18 cellular contexts compared by ENCODE assay signal in genomic region chr4:6613676-6614651, GRCh38.
"Had no signal": no experiment of that assay in that cellular context is flagged by ENCODE, and none has a peak within 500 bp of the region (broad histone marks: within the 10 kb centered on the region; RNA-seq: fewer than 3 reads in every experiment).

No MANE protein-coding gene starts in this region.

- H3K27me3 ChIP-seq: pancreas, vagina had no signal

- H3K27ac ChIP-seq: pancreas, thoracic aorta, vagina had no signal

- H3K27me3 Mint-ChIP-seq: activated CD4-positive, alpha-beta memory T cell treated with anti-CD3 and anti-CD28 coated beads for 36 hours; activated naive CD8-positive, alpha-beta T cell treated with anti-CD3 and anti-CD28 coated beads, Interleukin-2, amount 10 ng/mL, durations not matched to agents 7 days and 5 days; dendritic cell treated with granulocyte-macrophage colony-stimulating factor and Interleukin-4, amounts not matched to agents 40 ng/mL and 50 ng/mL, for 4 days; naive thymus-derived CD4-positive, alpha-beta T cell; type B pancreatic cell had no signal

- H3K9me3 Mint-ChIP-seq: activated CD4-positive, alpha-beta memory T cell treated with anti-CD3 and anti-CD28 coated beads for 36 hours; dendritic cell treated with granulocyte-macrophage colony-stimulating factor and Interleukin-4, amounts not matched to agents 40 ng/mL and 50 ng/mL, for 4 days; type B pancreatic cell had no signal

- H3K9me3 ChIP-seq: pancreas, thoracic aorta, vagina had no signal

- H3K4me3 Mint-ChIP-seq: activated CD4-positive, alpha-beta memory T cell treated with anti-CD3 and anti-CD28 coated beads for 36 hours; activated naive CD8-positive, alpha-beta T cell treated with anti-CD3 and anti-CD28 coated beads, Interleukin-2, amount 10 ng/mL, durations not matched to agents 7 days and 5 days; dendritic cell treated with granulocyte-macrophage colony-stimulating factor and Interleukin-4, amounts not matched to agents 40 ng/mL and 50 ng/mL, for 4 days; naive thymus-derived CD4-positive, alpha-beta T cell; type B pancreatic cell had no signal

- H3K27ac Mint-ChIP-seq: activated CD4-positive, alpha-beta memory T cell treated with anti-CD3 and anti-CD28 coated beads for 36 hours; activated naive CD8-positive, alpha-beta T cell treated with anti-CD3 and anti-CD28 coated beads, Interleukin-2, amount 10 ng/mL, durations not matched to agents 7 days and 5 days; dendritic cell treated with granulocyte-macrophage colony-stimulating factor and Interleukin-4, amounts not matched to agents 40 ng/mL and 50 ng/mL, for 4 days; type B pancreatic cell had no signal

- H3K4me3 ChIP-seq: lung, pancreas, thoracic aorta, vagina had no signal

- ATAC-seq: left lobe of liver; naive thymus-derived CD4-positive, alpha-beta T cell; pancreas; right cardiac atrium had no signal

- DNase-seq: activated CD4-positive, alpha-beta memory T cell treated with anti-CD3 and anti-CD28 coated beads for 36 hours; activated CD4-positive, alpha-beta T cell treated with anti-CD3 and anti-CD28 coated beads for 48 hours; activated gamma-delta T cell treated with Interleukin-2 at 50 U/mL for 16 hours; activated naive CD8-positive, alpha-beta T cell treated with anti-CD3 and anti-CD28 coated beads, Interleukin-2, amount 10 ng/mL, durations not matched to agents 7 days and 5 days; amniotic stem cell; effector CD4-positive, alpha-beta T cell; foreskin fibroblast; naive thymus-derived CD4-positive, alpha-beta T cell; right cardiac atrium; stimulated activated CD4-positive, alpha-beta T cell treated with anti-CD3 and anti-CD28 coated beads, Interleukin-12 subunit alpha, Interleukin-12 subunit beta, amount 100 ng/mL, for 4 hours; SW 1271 had no signal

- H3K4me1 ChIP-seq: pancreas, vagina had no signal
